In the genomic region with DNA sequence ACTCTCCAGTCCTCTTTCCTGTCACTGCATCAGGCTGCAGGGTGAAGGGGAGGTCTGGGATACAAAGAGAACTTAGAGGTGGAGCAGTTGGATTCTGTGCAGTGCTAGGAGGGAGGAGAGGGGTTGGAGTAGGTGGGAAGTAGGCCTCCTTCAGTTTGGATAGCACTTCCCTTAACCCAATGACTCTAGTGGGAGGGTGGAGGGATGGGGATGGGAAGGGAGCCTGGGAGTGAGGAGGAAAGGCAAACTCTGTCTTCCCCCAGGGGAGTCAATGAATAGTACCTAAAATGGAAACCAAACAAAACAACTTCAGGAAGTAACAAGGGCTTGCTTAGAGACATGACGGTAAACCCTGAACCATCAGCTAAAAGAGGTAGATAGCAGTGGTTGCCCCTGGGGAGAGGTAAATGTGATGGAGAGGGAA, we compare ENCODE assay signal across 10 cellular contexts. TPM values are rescaled to one million over a fixed set of nuclear protein-coding genes. Genes with fewer than 3 reads are reported as not detected.
DNase-seq lines count a peak whose midpoint lies in the region; ATAC-seq and TF ChIP-seq lines count a peak whose summit lies in the region.
"Had no signal": no experiment of that assay in that cellular context is flagged by ENCODE, and none has a peak within 500 bp of the region (broad histone marks: within the 10 kb centered on the region; RNA-seq: fewer than 3 reads in every experiment).

No MANE protein-coding gene starts in this region.

- H3K9me3 ChIP-seq in tibial nerve: no peaks in the 10 kb centered on the region

- POLR2A ChIA-PET in activated CD8-positive, alpha-beta T cell treated with anti-CD3 and anti-CD28 coated beads for 36 hours (lab: Charles Lee): no interaction called here
- POLR2A ChIA-PET in activated CD8-positive, alpha-beta T cell treated with anti-CD3 and anti-CD28 coated beads, Interleukin-2, amount 10 ng/mL, durations not matched to agents 7 days and 5 days (lab: Charles Lee): no interaction called here

- H3K27ac ChIP-seq in coronary artery (peak overlapping the region; percentile 88 to 97), tibial nerve (peak overlapping the region; percentile 87 to 99 (median 96))
- H3K27ac ChIP-seq: KMS-11 had no signal

- ATAC-seq in activated CD8-positive, alpha-beta T cell treated with anti-CD3 and anti-CD28 coated beads for 36 hours: no peak
- no peak for ATAC-seq in activated CD8-positive, alpha-beta T cell treated with anti-CD3 and anti-CD28 coated beads, Interleukin-2, amount 10 ng/mL, durations not matched to agents 7 days and 5 days
- ATAC-seq in GM21576 (IDR thresholded peaks at IDR 0.05; ENCODE audit: unreplicated experiment) (no peak), HG03457 (IDR thresholded peaks at IDR 0.05; ENCODE audit: unreplicated experiment) (no peak), HG03039 (IDR thresholded peaks at IDR 0.05; ENCODE audit: unreplicated experiment) (no peak)

- CTCF ChIA-PET in activated CD8-positive, alpha-beta T cell treated with anti-CD3 and anti-CD28 coated beads for 36 hours (lab: Charles Lee): interaction anchor here (0.7 to 2.3 kb wide), 7 partner anchors 10 to 111 kb away, joined by 3 to 10 read pairs (median 4); no protein-coding TSS in a partner anchor
- CTCF ChIA-PET in activated CD8-positive, alpha-beta T cell treated with anti-CD3 and anti-CD28 coated beads, Interleukin-2, amount 10 ng/mL, durations not matched to agents 7 days and 5 days (lab: Charles Lee): interaction anchor here (0.8 to 1.7 kb wide), 7 partner anchors 20 to 103 kb away, joined by 3 to 9 read pairs (median 3); no protein-coding TSS in a partner anchor

- H3K4me3 ChIP-seq in coronary artery (peak overlapping the region; percentile 75), tibial nerve (peak overlapping the region; percentile 60 to 74 (median 67))

- peaks cover 11 to 93% (median 85%) of the 10 kb centered on the region in 4 donors for H3K4me1 ChIP-seq in tibial nerve

- no peaks in the 10 kb centered on the region for H3K36me3 Mint-ChIP-seq in activated CD8-positive, alpha-beta T cell treated with anti-CD3 and anti-CD28 coated beads for 36 hours (ENCODE audit: low read depth)
- no peaks in the 10 kb centered on the region for H3K36me3 Mint-ChIP-seq in activated CD8-positive, alpha-beta T cell treated with anti-CD3 and anti-CD28 coated beads, Interleukin-2, amount 10 ng/mL, durations not matched to agents 7 days and 5 days (ENCODE audit: low read depth)

- peaks cover 16% of the 10 kb centered on the region for H3K4me1 Mint-ChIP-seq in activated CD8-positive, alpha-beta T cell treated with anti-CD3 and anti-CD28 coated beads for 36 hours (ENCODE audit: low read depth)
- H3K4me1 Mint-ChIP-seq in activated CD8-positive, alpha-beta T cell treated with anti-CD3 and anti-CD28 coated beads, Interleukin-2, amount 10 ng/mL, durations not matched to agents 7 days and 5 days (ENCODE audit: low read depth): peaks cover 15% of the 10 kb centered on the region

- WGBS in tibial nerve, 2 donors: 24 to 41% methylated on average over 1 of the region's 1 CpG

- TF ChIP-seq EP300 in tibial nerve (IDR thresholded peaks at IDR 0.05): peak; percentile 15 to 67

- intact Hi-C loops in activated CD8-positive, alpha-beta T cell treated with anti-CD3 and anti-CD28 coated beads for 36 hours (cut with micrococcal nuclease): no loop called here

- H3K27ac Mint-ChIP-seq in activated CD8-positive, alpha-beta T cell treated with anti-CD3 and anti-CD28 coated beads for 36 hours: no peak overlapping the region
- H3K27ac Mint-ChIP-seq in activated CD8-positive, alpha-beta T cell treated with anti-CD3 and anti-CD28 coated beads, Interleukin-2, amount 10 ng/mL, durations not matched to agents 7 days and 5 days: no peak overlapping the region

- no peak for DNase-seq in activated CD8-positive, alpha-beta T cell treated with anti-CD3 and anti-CD28 coated beads for 36 hours
- DNase-seq in activated CD8-positive, alpha-beta T cell treated with anti-CD3 and anti-CD28 coated beads, Interleukin-2, amount 10 ng/mL, durations not matched to agents 7 days and 5 days: no peak
- DNase-seq in coronary artery (ENCODE audit: low spot score) (peak; percentile 80), lung microvascular endothelial cell (ENCODE audit: low read depth in 2 of 2) (peak; percentile 31 to 32), tibial nerve (ENCODE audit: low spot score in 2 of 2) (peak; percentile 32 to 70)
- DNase-seq: DND-41 had no signal

- H3K27me3 ChIP-seq in tibial nerve: no peaks in the 10 kb centered on the region

- peaks cover 16% of the 10 kb centered on the region for H3K27me3 Mint-ChIP-seq in activated CD8-positive, alpha-beta T cell treated with anti-CD3 and anti-CD28 coated beads for 36 hours
- peaks cover 23% of the 10 kb centered on the region for H3K27me3 Mint-ChIP-seq in activated CD8-positive, alpha-beta T cell treated with anti-CD3 and anti-CD28 coated beads, Interleukin-2, amount 10 ng/mL, durations not matched to agents 7 days and 5 days (ENCODE audit: low read depth)

- peaks cover 12 to 22% (median 17%) of the 10 kb centered on the region in 3 donors for H3K36me3 ChIP-seq in tibial nerve

- H3K9me3 Mint-ChIP-seq in activated CD8-positive, alpha-beta T cell treated with anti-CD3 and anti-CD28 coated beads for 36 hours: no peaks in the 10 kb centered on the region
- no peaks in the 10 kb centered on the region for H3K9me3 Mint-ChIP-seq in activated CD8-positive, alpha-beta T cell treated with anti-CD3 and anti-CD28 coated beads, Interleukin-2, amount 10 ng/mL, durations not matched to agents 7 days and 5 days (ENCODE audit: insufficient read depth)

- H3K4me3 Mint-ChIP-seq in activated CD8-positive, alpha-beta T cell treated with anti-CD3 and anti-CD28 coated beads for 36 hours: peak overlapping the region; percentile 2
- no peak overlapping the region for H3K4me3 Mint-ChIP-seq in activated CD8-positive, alpha-beta T cell treated with anti-CD3 and anti-CD28 coated beads, Interleukin-2, amount 10 ng/mL, durations not matched to agents 7 days and 5 days

- no peak for TF ChIP-seq CTCF in activated CD8-positive, alpha-beta T cell treated with anti-CD3 and anti-CD28 coated beads for 36 hours (IDR thresholded peaks at IDR 0.05)
- TF ChIP-seq CTCF in coronary artery (IDR thresholded peaks at IDR 0.05): no peak
- TF ChIP-seq CTCF in tibial nerve (IDR thresholded peaks at IDR 0.05): peak in 1 of 5 experiments; percentile 1

- TF ChIP-seq POLR2A in tibial nerve (IDR thresholded peaks at IDR 0.05): peak; percentile 29 to 31

RNA-seq across cellular contexts. Expression of gene GSN, which starts 30.7 kb away (rescaled TPM):
- total RNA-seq in activated CD8-positive, alpha-beta T cell treated with anti-CD3 and anti-CD28 coated beads for 36 hours: 1 to 10 TPM; 1.9 to 2.2 TPM
- total RNA-seq in activated CD8-positive, alpha-beta T cell treated with anti-CD3 and anti-CD28 coated beads, Interleukin-2, amount 10 ng/mL, durations not matched to agents 7 days and 5 days: 1 to 10 TPM; 4.0 to 4.2 TPM
- total RNA-seq in lung microvascular endothelial cell: 159 and 303 TPM in 2 replicates
- 1,000 to 10,000 TPM; 1,899 to 6,678 (median 4,539) TPM for total RNA-seq in tibial nerve

Comparison
In these comparisons a context has a peak if more than half of its experiments do, and no peak if none do; other contexts are left out.
1. DNase-seq: peak in coronary artery (single experiment), lung microvascular endothelial cell (2 of 2) and tibial nerve (2 of 2); none in activated CD8-positive, alpha-beta T cell treated with anti-CD3 and anti-CD28 coated beads for 36 hours (single experiment) and activated CD8-positive, alpha-beta T cell treated with anti-CD3 and anti-CD28 coated beads, Interleukin-2, amount 10 ng/mL, durations not matched to agents 7 days and 5 days (single experiment).
2. RNA of gene GSN, which starts 30.7 kb away (total RNA-seq): 1,899 to 6,678 TPM in tibial nerve and 159 to 303 TPM in lung microvascular endothelial cell; 4.0 to 4.2 TPM in activated CD8-positive, alpha-beta T cell treated with anti-CD3 and anti-CD28 coated beads, Interleukin-2, amount 10 ng/mL, durations not matched to agents 7 days and 5 days and 1.9 to 2.2 TPM in activated CD8-positive, alpha-beta T cell treated with anti-CD3 and anti-CD28 coated beads for 36 hours; every median in the first group is over 10 times any median in the second.